Comparison of ENCODE assay signal across 1 cellular context in the genomic region with DNA sequence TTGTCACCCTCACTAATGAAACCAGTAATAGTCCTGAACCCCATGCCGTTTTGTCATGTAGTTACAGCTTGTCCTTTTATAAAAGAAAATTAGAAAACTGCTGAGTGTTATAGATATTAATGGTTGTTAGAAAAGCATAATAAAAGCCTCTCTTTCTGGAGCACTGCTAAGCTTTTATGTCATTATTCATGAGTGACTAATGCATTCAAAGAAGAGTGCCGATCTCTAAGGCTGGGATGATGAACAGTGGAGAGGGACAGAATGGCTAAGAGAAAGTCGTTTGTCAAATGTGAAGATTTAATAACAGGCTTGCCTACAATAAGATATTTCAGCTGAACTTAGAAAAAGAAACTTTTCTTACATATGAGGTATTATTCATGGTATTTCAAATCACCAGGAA.
TF ChIP-seq lines count a peak whose summit lies in the region.

No MANE protein-coding gene starts in this region.

TF ChIP-seq in IMR-90, 13 proteins besides CTCF, POLR2A, EP300 and RAD21 (continued from another document):
- no peak for TF ChIP-seq RCOR1 (IDR thresholded peaks at IDR 0.05; ENCODE audit: insufficient replicate concordance, low read length)
- no peak for TF ChIP-seq BHLHE40 (IDR thresholded peaks at IDR 0.05; ENCODE audit: low read depth, low read length)
- no peak for TF ChIP-seq CHD1 (IDR thresholded peaks at IDR 0.05; ENCODE audit: low read depth, low read length)
- no peak for TF ChIP-seq NFE2L2 (IDR thresholded peaks at IDR 0.05; ENCODE audit: low read depth, low read length)
